Comparison of ENCODE assay signal across 1 cellular context in genomic region chr20:48164034-48164433, GRCh38.
TF ChIP-seq lines count a peak whose summit lies in the region.

No MANE protein-coding gene starts in this region.

TF ChIP-seq in WTC11, 78 proteins besides CTCF, POLR2A, EP300 and RAD21 (continued from another document):
- no peak for TF ChIP-seq ZNF532 (CRISPR knock-in tag; IDR thresholded peaks at IDR 0.05; ENCODE audit: borderline replicate concordance)
- TF ChIP-seq KAT7 (CRISPR knock-in tag; IDR thresholded peaks at IDR 0.05; ENCODE audit: borderline replicate concordance), result no peak
- TF ChIP-seq HMGA2 (CRISPR knock-in tag; IDR thresholded peaks at IDR 0.05), result no peak
- TF ChIP-seq JUN (CRISPR knock-in tag; IDR thresholded peaks at IDR 0.05), result no peak
- TF ChIP-seq, protein P1, sequence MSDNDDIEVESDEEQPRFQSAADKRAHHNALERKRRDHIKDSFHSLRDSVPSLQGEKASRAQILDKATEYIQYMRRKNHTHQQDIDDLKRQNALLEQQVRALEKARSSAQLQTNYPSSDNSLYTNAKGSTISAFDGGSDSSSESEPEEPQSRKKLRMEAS (CRISPR knock-in tag; IDR thresholded peaks at IDR 0.05), result no peak
- no peak for TF ChIP-seq CREB1 (CRISPR knock-in tag; IDR thresholded peaks at IDR 0.05)
- TF ChIP-seq ZNF423 (CRISPR knock-in tag; IDR thresholded peaks at IDR 0.05), result no peak
- TF ChIP-seq, protein P2, sequence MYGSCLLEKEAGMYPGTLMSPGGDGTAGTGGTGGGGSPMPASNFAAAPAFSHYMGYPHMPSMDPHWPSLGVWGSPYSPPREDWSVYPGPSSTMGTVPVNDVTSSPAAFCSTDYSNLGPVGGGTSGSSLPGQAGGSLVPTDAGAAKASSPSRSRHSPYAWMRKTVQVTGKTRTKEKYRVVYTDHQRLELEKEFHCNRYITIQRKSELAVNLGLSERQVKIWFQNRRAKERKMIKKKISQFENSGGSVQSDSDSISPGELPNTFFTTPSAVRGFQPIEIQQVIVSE (CRISPR knock-in tag; IDR thresholded peaks at IDR 0.05; ENCODE audit: borderline replicate concordance), result no peak
- TF ChIP-seq RORB (CRISPR knock-in tag; IDR thresholded peaks at IDR 0.05), result no peak
- TF ChIP-seq E2F1 (CRISPR knock-in tag; IDR thresholded peaks at IDR 0.05), result no peak
- TF ChIP-seq ZNF263 (CRISPR knock-in tag; IDR thresholded peaks at IDR 0.05; ENCODE audit: low read depth), result no peak
- no peak for TF ChIP-seq TP53 (CRISPR knock-in tag; IDR thresholded peaks at IDR 0.05)
- TF ChIP-seq AR (CRISPR knock-in tag; IDR thresholded peaks at IDR 0.05), result no peak
- no peak for TF ChIP-seq SOX15 (CRISPR knock-in tag; IDR thresholded peaks at IDR 0.05)
- TF ChIP-seq, protein P3, sequence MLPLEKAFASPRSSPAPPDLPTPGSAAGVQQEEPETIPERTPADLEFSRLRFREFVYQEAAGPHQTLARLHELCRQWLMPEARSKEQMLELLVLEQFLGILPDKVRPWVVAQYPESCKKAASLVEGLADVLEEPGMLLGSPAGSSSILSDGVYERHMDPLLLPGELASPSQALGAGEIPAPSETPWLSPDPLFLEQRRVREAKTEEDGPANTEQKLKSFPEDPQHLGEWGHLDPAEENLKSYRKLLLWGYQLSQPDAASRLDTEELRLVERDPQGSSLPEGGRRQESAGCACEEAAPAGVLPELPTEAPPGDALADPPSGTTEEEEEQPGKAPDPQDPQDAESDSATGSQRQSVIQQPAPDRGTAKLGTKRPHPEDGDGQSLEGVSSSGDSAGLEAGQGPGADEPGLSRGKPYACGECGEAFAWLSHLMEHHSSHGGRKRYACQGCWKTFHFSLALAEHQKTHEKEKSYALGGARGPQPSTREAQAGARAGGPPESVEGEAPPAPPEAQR (CRISPR knock-in tag; IDR thresholded peaks at IDR 0.05), result no peak
